ENCODE assay signal across 8 cellular contexts in genomic region chr11:43419460-43419859, GRCh38.
DNase-seq lines count a peak whose midpoint lies in the region; TF ChIP-seq lines count a peak whose summit lies in the region.

No MANE protein-coding gene starts in this region.

- H3K36me3 ChIP-seq in GM06990 (ENCODE audit: control insufficient read depth, insufficient read depth, low read length): peaks cover 3% of the 10 kb centered on the region
- peaks cover 42 to 62% of the 10 kb centered on the region in 2 experiments for H3K36me3 ChIP-seq in SK-N-SH (replicated peaks in 1 of 2; ENCODE audit: control insufficient read depth in 1 of 2, insufficient read depth in 2 of 2, low read length in 1 of 2)
- H3K36me3 ChIP-seq in osteoblast (ENCODE audit: insufficient read depth, low read length): peaks cover 18% of the 10 kb centered on the region

- peak; percentile 63 for TF ChIP-seq CTCF in GM06990 (IDR thresholded peaks at IDR 0.05; ENCODE audit: insufficient read depth, low read length, poor library complexity, severe bottlenecking)
- peak; percentile 50 for TF ChIP-seq CTCF in HL-60 (IDR thresholded peaks at IDR 0.05; ENCODE audit: insufficient read depth, low read length)
- peak; percentile 86 for TF ChIP-seq CTCF in SK-N-SH (IDR thresholded peaks at IDR 0.05)
- peak; percentile 68 for TF ChIP-seq CTCF in epithelial cell of esophagus (IDR thresholded peaks at IDR 0.05; ENCODE audit: insufficient read depth, low read depth, low read length, missing control alignments)
- TF ChIP-seq CTCF in osteoblast (IDR thresholded peaks at IDR 0.05; ENCODE audit: extremely low read depth, low read depth, low read length): peak; percentile 73

- TF ChIP-seq RAD21 in SK-N-SH (IDR thresholded peaks at IDR 0.05; ENCODE audit: low read length): peak; percentile 68

- H2AFZ ChIP-seq in SK-N-SH (ENCODE audit: low read depth) (no peak overlapping the region), osteoblast (ENCODE audit: low read length) (no peak overlapping the region)

- DNase-seq in AML-193 (lab: John Stamatoyannopoulos, UW): peak; percentile 26 to 36
- peak; percentile 13 for DNase-seq in GM06990 (ENCODE audit: extremely low read depth, insufficient read length)
- DNase-seq in HL-60 (ENCODE audit: low read depth in 1 of 2, low spot score in 1 of 2): peak in 1 of 2 experiments; percentile 14
- peak; percentile 26 for DNase-seq in SK-N-SH
- DNase-seq in epithelial cell of esophagus (ENCODE audit: low read depth): peak; percentile 60
- no peak for DNase-seq in osteoblast (ENCODE audit: insufficient read length, low spot score, missing footprints)
- DNase-seq in HuH-7.5 (ENCODE audit: low spot score): no peak
- DNase-seq in effector CD4-positive, alpha-beta T cell: no peak

- H3K27ac ChIP-seq in HL-60 (replicated peaks) (no peak overlapping the region), SK-N-SH (ENCODE audit: low read depth in 2 of 2, low read length in 1 of 2) (no peak overlapping the region), osteoblast (ENCODE audit: low read depth, low read length) (no peak overlapping the region)

- no peak overlapping the region for H3K9ac ChIP-seq in SK-N-SH

- H3K9me3 ChIP-seq in SK-N-SH (no peaks in the 10 kb centered on the region), osteoblast (ENCODE audit: low read depth, low read length) (no peaks in the 10 kb centered on the region)

- H4K20me1 ChIP-seq in SK-N-SH (ENCODE audit: insufficient read depth): no peaks in the 10 kb centered on the region
- H4K20me1 ChIP-seq in osteoblast (ENCODE audit: insufficient read depth, low read length): no peaks in the 10 kb centered on the region

- H3K9me2 ChIP-seq in SK-N-SH: no peaks in the 10 kb centered on the region

- TF ChIP-seq EP300 in SK-N-SH (IDR thresholded peaks at IDR 0.05; ENCODE audit: borderline replicate concordance in 1 of 2, low read depth in 1 of 2, low read length in 1 of 2): no peak

- POLR2A ChIA-PET in SK-N-SH (lab: Yijun Ruan, JAX): interaction anchor here (1.0 kb wide), 1 partner anchor 107 kb away, joined by 3 read pairs; no protein-coding TSS in a partner anchor

- H3K4me3 ChIP-seq in GM06990 (replicated peaks; ENCODE audit: low read depth, low read length) (no peak overlapping the region), HL-60 (replicated peaks; ENCODE audit: insufficient read depth, low read length) (no peak overlapping the region), SK-N-SH (ENCODE audit: low read depth in 2 of 2, low read length in 1 of 2) (no peak overlapping the region; a peak in 1 of 4 replicates), epithelial cell of esophagus (ENCODE audit: low read length) (no peak overlapping the region), osteoblast (ENCODE audit: insufficient read depth, low read length) (no peak overlapping the region)

- CTCF ChIA-PET in SK-N-SH (lab: Yijun Ruan, JAX): interaction anchor here (0.6 to 3.0 kb wide), 28 partner anchors 8 to 154 kb away, joined by 3 to 26 read pairs (median 4); no protein-coding TSS in a partner anchor

- no peaks in the 10 kb centered on the region for H3K79me2 ChIP-seq in SK-N-SH (ENCODE audit: insufficient read depth)
- H3K79me2 ChIP-seq in osteoblast (ENCODE audit: insufficient read depth, low read length): no peaks in the 10 kb centered on the region

- H3K27me3 ChIP-seq in GM06990 (replicated peaks; ENCODE audit: control insufficient read depth, insufficient read depth, low read length): no peaks in the 10 kb centered on the region
- no peaks in the 10 kb centered on the region for H3K27me3 ChIP-seq in HL-60 (ENCODE audit: insufficient read depth, poor library complexity, severe bottlenecking)
- no peaks in the 10 kb centered on the region for H3K27me3 ChIP-seq in SK-N-SH (ENCODE audit: insufficient read depth)
- H3K27me3 ChIP-seq in osteoblast (ENCODE audit: insufficient read depth, low read length): no peaks in the 10 kb centered on the region

- H3K4me1 ChIP-seq in SK-N-SH (ENCODE audit: control insufficient read depth in 1 of 2, insufficient read depth in 2 of 2, low read depth in 1 of 2, low read length in 1 of 2): no peaks in the 10 kb centered on the region; a peak in 1 of 4 replicates
- no peaks in the 10 kb centered on the region for H3K4me1 ChIP-seq in osteoblast (ENCODE audit: insufficient read depth, low read length)

- H3K4me2 ChIP-seq in SK-N-SH (no peak overlapping the region), osteoblast (ENCODE audit: insufficient read depth, low read length) (no peak overlapping the region)

- H3F3A ChIP-seq in SK-N-SH (replicated peaks; ENCODE audit: insufficient read depth): peaks cover 16% of the 10 kb centered on the region

TF ChIP-seq in SK-N-SH, 30 proteins besides CTCF, POLR2A, EP300 and RAD21:
- TF ChIP-seq RFX5 (IDR thresholded peaks at IDR 0.05; ENCODE audit: low read length) (no peak), SMC3 (IDR thresholded peaks at IDR 0.05; ENCODE audit: low read depth, low read length) (peak; percentile 38; the same call in 1 of the 2 replicates)

Comparison
In these comparisons a context has a peak if more than half of its experiments do, and no peak if none do; other contexts are left out.
1. DNase-seq: peak in AML-193 (2 of 2), GM06990 (single experiment), SK-N-SH (single experiment) and epithelial cell of esophagus (single experiment); none in osteoblast (single experiment), HuH-7.5 (single experiment) and effector CD4-positive, alpha-beta T cell (single experiment).
2. Peak in every context shown above with its lines, with median percentiles within 50 percentile points of each other: CTCF ChIP-seq.